28 cellular contexts compared by ENCODE assay signal in genomic region chr17:13806023-13806553, GRCh38.
"Had no signal": no experiment of that assay in that cellular context is flagged by ENCODE, and none has a peak within 500 bp of the region (broad histone marks: within the 10 kb centered on the region; RNA-seq: fewer than 3 reads in every experiment).

No MANE protein-coding gene starts in this region.

- H3K27me3 ChIP-seq: colonic mucosa, testis had no signal

- H3K27me3 Mint-ChIP-seq: activated naive CD8-positive, alpha-beta T cell had no signal

- FAIRE-seq: bronchial epithelial cell, kidney, TTC549, urothelium cell line had no signal

- DNase-seq: activated CD4-positive, alpha-beta T cell treated with anti-CD3 and anti-CD28 coated beads for 1 hour; activated CD8-positive, alpha-beta memory T cell treated with anti-CD3 and anti-CD28 coated beads for 24 hours; activated gamma-delta T cell; anterior cingulate cortex; colonic mucosa; effector CD8-positive, alpha-beta T cell; foreskin fibroblast; head of caudate nucleus; hypothalamus; immature natural killer cell; kidney; left colon; mammary epithelial cell; retina; stimulated activated CD4-positive, alpha-beta T cell treated with anti-CD3 and anti-CD28 coated beads, Interleukin-12 subunit alpha, Interleukin-12 subunit beta, amount 100 ng/mL, for 4 hours; stimulated activated CD4-positive, alpha-beta T cell treated with anti-CD3 and anti-CD28 coated beads, Interleukin-4, amount 100 ng/mL, for 1 hour; stimulated activated naive CD8-positive, alpha-beta T cell treated with anti-CD3 and anti-CD28 coated beads, Interleukin-15, Interleukin-2, amounts not matched to agents 100 U/mL and 50 U/mL, for 24 hours; testis; trophoblast cell had no signal

- H3K36me3 Mint-ChIP-seq: immature natural killer cell, WTC11 had no signal

- H3K9me3 Mint-ChIP-seq: nephron had no signal

- H3K4me1 Mint-ChIP-seq: immature natural killer cell, nephron, WTC11 had no signal

- H3K4me1 ChIP-seq: colonic mucosa, testis had no signal

- H3K4me3 Mint-ChIP-seq: activated naive CD8-positive, alpha-beta T cell; immature natural killer cell; nephron; WTC11 had no signal

- ATAC-seq: left colon; sciatic nerve; stimulated activated naive CD8-positive, alpha-beta T cell treated with anti-CD3 and anti-CD28 coated beads, Interleukin-15, Interleukin-2, amounts not matched to agents 100 U/mL and 50 U/mL, for 24 hours; WTC11 had no signal

- H3K27ac ChIP-seq: colonic mucosa, skin epidermis, testis had no signal

- H3K36me3 ChIP-seq: colonic mucosa had no signal

- H3K9me3 ChIP-seq: colonic mucosa, testis had no signal

- H3K27ac Mint-ChIP-seq: activated naive CD8-positive, alpha-beta T cell; nephron; progenitor cell of endocrine pancreas; WTC11 had no signal

- H3K4me3 ChIP-seq: colonic mucosa, skin epidermis, testis had no signal
